1 cellular context compared by ENCODE assay signal in genomic region chr10:113333313-113333712, GRCh38.
TF ChIP-seq lines count a peak whose summit lies in the region.

No MANE protein-coding gene starts in this region.

TF ChIP-seq in H1, 55 proteins besides CTCF, POLR2A, EP300 and RAD21 (continued from another document):
- TF ChIP-seq CHD7 (IDR thresholded peaks at IDR 0.05; ENCODE audit: insufficient replicate concordance, low read length) (no peak), SIRT6 (IDR thresholded peaks at IDR 0.05; ENCODE audit: low read length) (no peak), BRCA1 (IDR thresholded peaks at IDR 0.05; ENCODE audit: low read depth, low read length) (no peak), SIN3A (conservative IDR thresholded peaks at IDR 0.05 in 1 of 2, IDR thresholded peaks at IDR 0.05 in 1 of 2; ENCODE audit: low read depth in 1 of 2, low read length in 2 of 2) (no peak), KDM1A (IDR thresholded peaks at IDR 0.05; ENCODE audit: borderline replicate concordance, low read length) (no peak), CBX8 (IDR thresholded peaks at IDR 0.05; ENCODE audit: borderline replicate concordance, low read depth, low read length) (no peak), USF2 (IDR thresholded peaks at IDR 0.05; ENCODE audit: low read length) (no peak)
